ENCODE assay signal across 1 cellular context in genomic region chrY:25839923-25840322, GRCh38.
A peak's percentile ranks its signal among the peaks of the same experiment; 100 is the strongest.
DNase-seq lines count a peak whose midpoint lies in the region; ATAC-seq and TF ChIP-seq lines count a peak whose summit lies in the region.
"Not testable (repeated sequence)": the region's sequence is repeated elsewhere in the genome, so short reads cannot be mapped to it uniquely, and the experiment has no call there.

No MANE protein-coding gene starts in this region.

- intact Hi-C loops in gastrocnemius medialis (cut with DNase I; ENCODE audit: low total_unique reads): not testable (repeated sequence)

- in situ Hi-C loops in gastrocnemius medialis (cut with MboI; ENCODE audit: low sequenced_read_pairs in 4 of 4): not testable (repeated sequence)

- not testable (repeated sequence) for H3K4me3 ChIP-seq in gastrocnemius medialis

- ATAC-seq in gastrocnemius medialis: peak; percentile 66 to 76

- H3K9me3 ChIP-seq in gastrocnemius medialis: not testable (repeated sequence)

- H3K27me3 ChIP-seq in gastrocnemius medialis: not testable (repeated sequence)

- not testable (repeated sequence) for H3K36me3 ChIP-seq in gastrocnemius medialis

- not testable (repeated sequence) for H3K4me1 ChIP-seq in gastrocnemius medialis

- not testable (repeated sequence) for DNase-seq in gastrocnemius medialis

- not testable (repeated sequence) for TF ChIP-seq CTCF in gastrocnemius medialis (IDR thresholded peaks at IDR 0.05 in 4 of 5, conservative IDR thresholded peaks at IDR 0.05 in 1 of 5)

- H3K27ac ChIP-seq in gastrocnemius medialis: not testable (repeated sequence)

- not testable (repeated sequence) for TF ChIP-seq POLR2A in gastrocnemius medialis (IDR thresholded peaks at IDR 0.05)
